Comparison of ENCODE assay signal across 16 cellular contexts in genomic region chr6:10418361-10418861, GRCh38. TPM values are rescaled to one million over a fixed set of nuclear protein-coding genes. Genes with fewer than 3 reads are reported as not detected.
DNase-seq lines count a peak whose midpoint lies in the region; ATAC-seq, FAIRE-seq and TF ChIP-seq lines count a peak whose summit lies in the region.
"Had no signal": no experiment of that assay in that cellular context is flagged by ENCODE, and none has a peak within 500 bp of the region (broad histone marks: within the 10 kb centered on the region; RNA-seq: fewer than 3 reads in every experiment).

No MANE protein-coding gene starts in this region.

- CTCF ChIA-PET in PC-3 (lab: Charles Lee): no interaction called here

- FAIRE-seq in small intestine (lab: Jason Lieb, UNC): no peak
- FAIRE-seq: G401.6 had no signal

- DNase-seq in H7 (no peak), PC-3 (no peak), foreskin keratinocyte (peak in 1 of 2 donors; percentile 51), retina (peak; percentile 22), DMS53 treated with DMSO at 0.1 percent for 48 hours (lab: John Stamatoyannopoulos, UW; ENCODE audit: unreplicated experiment) (no peak), small intestine (no peak)
- DNase-seq: CD4-positive, CD25-positive, alpha-beta regulatory T cell; HFFc6; Kasumi-1; NCI-H1930; right lobe of liver; SK-N-SH; WERI-Rb-1 had no signal

- ATAC-seq in PC-3 (no peak), foreskin keratinocyte (no peak), GM18505 (IDR thresholded peaks at IDR 0.05; ENCODE audit: unreplicated experiment) (no peak), gastroesophageal sphincter (no peak)
- ATAC-seq: right lobe of liver had no signal

- no peaks in the 10 kb centered on the region for H3F3A ChIP-seq in PC-3 (ENCODE audit: low read length, unreplicated experiment)

- H3K9ac ChIP-seq in PC-3 (ENCODE audit: low read length): peak overlapping the region; percentile 54
- H3K9ac ChIP-seq: SK-N-SH had no signal

- no peak for TF ChIP-seq CTCF in PC-3 (conservative IDR thresholded peaks at IDR 0.05; ENCODE audit: low read depth, low read length)
- no peak for TF ChIP-seq CTCF in foreskin keratinocyte (conservative IDR thresholded peaks at IDR 0.05)
- no peak for TF ChIP-seq CTCF in gastroesophageal sphincter (IDR thresholded peaks at IDR 0.05)

- peak overlapping the region; percentile 82 for H3K27ac ChIP-seq in PC-3 (ENCODE audit: low read length)
- peak overlapping the region; percentile 99 for H3K27ac ChIP-seq in foreskin keratinocyte
- no peak overlapping the region for H3K27ac ChIP-seq in small intestine (ENCODE audit: low read depth in 1 of 2, low read length in 1 of 2)
- H3K27ac ChIP-seq in gastroesophageal sphincter: no peak overlapping the region
- H3K27ac ChIP-seq: right lobe of liver, WERI-Rb-1 had no signal

- WGBS in small intestine, 3 donors: 43 to 67% (median 60%) methylated on average over 16 to 18 of the region's 18 CpGs
- WGBS in gastroesophageal sphincter (ENCODE audit: low coverage in 1 of 2), 2 donors: 53 to 59% methylated on average over 8 to 13 of the region's 18 CpGs

- H3K4me1 ChIP-seq in PC-3 (ENCODE audit: insufficient read depth, low read length) (peaks cover 39% of the 10 kb centered on the region), foreskin keratinocyte (peaks cover 5% of the 10 kb centered on the region), small intestine (ENCODE audit: control insufficient read depth in 2 of 2, insufficient read depth in 1 of 2, low read depth in 1 of 2, low read length in 1 of 2) (peaks cover under 1 to 6% of the 10 kb centered on the region in 2 donors), gastroesophageal sphincter (peaks cover 0 to 44% (median 11%) of the 10 kb centered on the region in 3 donors)

- no peak for TF ChIP-seq EP300 in gastroesophageal sphincter (IDR thresholded peaks at IDR 0.05)

- peak overlapping the region; percentile 85 for H2AFZ ChIP-seq in PC-3 (ENCODE audit: low read length)

- H3K9me2 ChIP-seq in PC-3 (replicated peaks; ENCODE audit: low read length): no peaks in the 10 kb centered on the region
- H3K9me2 ChIP-seq: SK-N-SH had no signal

- H3K9me3 ChIP-seq in PC-3 (ENCODE audit: low read length) (no peaks in the 10 kb centered on the region), small intestine (ENCODE audit: control insufficient read depth, low read depth) (no peaks in the 10 kb centered on the region), gastroesophageal sphincter (peaks cover 0 to 4% (median 0%) of the 10 kb centered on the region in 3 donors)
- H3K9me3 ChIP-seq: right lobe of liver, SK-N-SH had no signal

- peaks cover 52% of the 10 kb centered on the region for H3K79me2 ChIP-seq in PC-3 (ENCODE audit: low read length)

- peaks cover 100% of the 10 kb centered on the region for H3K27me3 ChIP-seq in H7 (ENCODE audit: control insufficient read depth, insufficient read depth, low read length)
- H3K27me3 ChIP-seq in PC-3 (ENCODE audit: low read length): no peaks in the 10 kb centered on the region
- H3K27me3 ChIP-seq in foreskin keratinocyte: no peaks in the 10 kb centered on the region
- H3K27me3 ChIP-seq in small intestine (ENCODE audit: control insufficient read depth in 2 of 2, insufficient read depth in 2 of 2, low read length in 2 of 2): peaks cover 15 to 89% of the 10 kb centered on the region in 2 donors
- H3K27me3 ChIP-seq in gastroesophageal sphincter: peaks cover 100% of the 10 kb centered on the region

- intact Hi-C loops in PC-3 (cut with micrococcal nuclease): no loop called here

- H3K4me2 ChIP-seq in PC-3 (ENCODE audit: low read length): peak overlapping the region; percentile 98

- POLR2A ChIA-PET in PC-3 (lab: Charles Lee; ENCODE audit: unreplicated experiment): interaction anchor here (1.2 kb wide), 1 partner anchor 14 kb away, joined by 4 read pairs; no protein-coding TSS in a partner anchor

- no TSS peak for BruUV-seq in PC-3 (replicated peaks; lab: Mats Ljungman, UMichigan)

- H3K36me3 ChIP-seq in H7 (replicated peaks; ENCODE audit: control insufficient read depth, insufficient read depth, low read length): no peaks in the 10 kb centered on the region
- H3K36me3 ChIP-seq in PC-3 (ENCODE audit: low read depth, low read length): no peaks in the 10 kb centered on the region
- no peaks in the 10 kb centered on the region for H3K36me3 ChIP-seq in small intestine (ENCODE audit: control insufficient read depth in 2 of 2, insufficient read depth in 2 of 2, low read length in 2 of 2)
- no peaks in the 10 kb centered on the region for H3K36me3 ChIP-seq in gastroesophageal sphincter
- H3K36me3 ChIP-seq: right lobe of liver, WERI-Rb-1 had no signal

- H3K4me3 ChIP-seq in H7 (ENCODE audit: insufficient read depth, low read depth, low read length) (peak overlapping the region; percentile 33; the same call in 1 of the 2 replicates), PC-3 (ENCODE audit: low read length) (peak overlapping the region; percentile 83), small intestine (ENCODE audit: low read depth in 1 of 2, low read length in 2 of 2) (no peak overlapping the region), gastroesophageal sphincter (no peak overlapping the region)
- H3K4me3 ChIP-seq: right lobe of liver had no signal

- no peaks in the 10 kb centered on the region for H4K20me1 ChIP-seq in PC-3 (ENCODE audit: low read length)

- TF ChIP-seq POLR2A in GM18505 (IDR thresholded peaks at IDR 0.05; ENCODE audit: borderline replicate concordance, extremely low read depth, insufficient read depth, insufficient read length) (no peak), gastroesophageal sphincter (IDR thresholded peaks at IDR 0.05) (no peak)

RNA-seq across cellular contexts. Expression of gene TFAP2A, which starts 3.5 kb away (rescaled TPM):
- not detected in 2 replicates for total RNA-seq in H7 (2014; rRNA removed; shearing (Covaris generic))
- total RNA-seq in PC-3 (2014; rRNA removed) (29.4 and 35.5 TPM in 2 replicates), foreskin keratinocyte (35.2 and 37.0 TPM in 2 replicates), gastroesophageal sphincter (1 to 10 TPM in 1 of 4 donors, under 1 TPM in 2, not detected in 1; 0.31 to 4.6 (median 0.42) TPM)
- polyA plus RNA-seq in foreskin keratinocyte (26.0 and 30.9 TPM in 2 replicates), small intestine (under 1 TPM in 1 of 3 donors, not detected in 2; 0.19 TPM)
- total RNA-seq: CD4-positive, CD25-positive, alpha-beta regulatory T cell had no signal
- polyA plus RNA-seq: CD4-positive, CD25-positive, alpha-beta regulatory T cell had no signal

Comparison
In these comparisons a context has a peak if more than half of its experiments do, and no peak if none do; other contexts are left out.
1. H3K4me3 ChIP-seq: peak in H7 (single experiment) and PC-3 (single experiment); none in small intestine (0 of 2) and gastroesophageal sphincter (0 of 2).
2. H3K27ac ChIP-seq: peak in PC-3 (single experiment) and foreskin keratinocyte (single experiment); none in small intestine (0 of 2) and gastroesophageal sphincter (0 of 4).